2 cellular contexts compared by ENCODE assay signal in the genomic region with DNA sequence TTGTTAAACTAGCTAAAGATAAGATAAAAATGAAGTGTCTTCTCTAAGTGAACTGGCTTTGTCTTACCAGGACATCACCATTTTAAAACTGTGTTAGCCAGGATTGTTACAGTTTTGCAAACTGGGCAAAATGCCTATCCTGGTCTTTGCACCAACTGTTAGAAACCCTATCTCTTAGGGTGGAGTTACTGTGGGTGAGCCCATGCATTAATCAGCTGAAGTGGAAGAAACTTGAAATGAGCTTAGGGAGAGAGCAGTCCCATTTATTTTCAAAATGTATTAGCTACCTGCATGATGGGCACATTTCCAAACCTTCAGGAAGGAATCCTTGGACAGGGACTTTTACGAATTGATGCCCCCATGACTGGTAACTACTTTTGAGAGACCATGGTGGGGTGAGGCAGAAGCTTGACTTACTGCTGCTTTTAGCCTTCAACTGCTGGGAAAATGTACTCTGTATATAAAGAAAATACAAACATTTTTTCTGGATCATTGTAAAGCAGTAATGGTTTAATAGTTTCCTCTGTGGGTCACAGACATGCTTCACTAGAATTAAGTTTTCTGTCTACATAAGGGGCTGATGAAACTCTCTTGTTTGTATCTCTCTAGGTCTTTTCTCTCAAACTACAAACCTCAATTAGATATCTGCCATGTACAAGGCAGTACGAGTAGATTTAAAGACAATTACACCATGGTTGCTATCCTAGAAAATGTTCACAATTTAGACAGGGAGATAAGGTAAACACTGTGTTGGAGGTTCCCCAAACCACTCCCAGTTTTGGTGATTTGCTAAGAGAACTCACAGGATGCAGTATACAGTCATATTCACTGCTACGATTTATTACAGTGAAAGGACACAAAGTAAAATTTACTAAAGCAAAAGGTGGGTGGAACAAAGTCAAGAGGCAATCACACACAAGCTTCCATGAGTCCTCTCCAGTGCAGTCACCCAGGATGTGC.
TF ChIP-seq lines count a peak whose summit lies in the region.

No MANE protein-coding gene starts in this region.

TF ChIP-seq in A549, 52 proteins besides CTCF, POLR2A, EP300 and RAD21 (continued from another document):
- TF ChIP-seq, protein P1, sequence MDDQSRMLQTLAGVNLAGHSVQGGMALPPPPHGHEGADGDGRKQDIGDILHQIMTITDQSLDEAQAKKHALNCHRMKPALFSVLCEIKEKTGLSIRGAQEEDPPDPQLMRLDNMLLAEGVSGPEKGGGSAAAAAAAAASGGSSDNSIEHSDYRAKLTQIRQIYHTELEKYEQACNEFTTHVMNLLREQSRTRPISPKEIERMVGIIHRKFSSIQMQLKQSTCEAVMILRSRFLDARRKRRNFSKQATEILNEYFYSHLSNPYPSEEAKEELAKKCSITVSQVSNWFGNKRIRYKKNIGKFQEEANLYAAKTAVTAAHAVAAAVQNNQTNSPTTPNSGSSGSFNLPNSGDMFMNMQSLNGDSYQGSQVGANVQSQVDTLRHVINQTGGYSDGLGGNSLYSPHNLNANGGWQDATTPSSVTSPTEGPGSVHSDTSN (IDR thresholded peaks at IDR 0.05) = no peak

TF ChIP-seq in IMR-90, 13 proteins besides CTCF, POLR2A, EP300 and RAD21 (continued from another document):
- 0 out of 2 replicates have a peak, but pooled peaks have one; percentile 1 for TF ChIP-seq MAFK (IDR thresholded peaks at IDR 0.05; ENCODE audit: low read depth, low read length)
- no peak for TF ChIP-seq MAZ (IDR thresholded peaks at IDR 0.05; ENCODE audit: borderline replicate concordance, low read depth, low read length)
- TF ChIP-seq MXI1 (IDR thresholded peaks at IDR 0.05; ENCODE audit: borderline replicate concordance, low read depth, low read length) = no peak
